In genomic region chr11:16357776-16358175, GRCh38 we compare ENCODE assay signal across 1 cellular context.
TF ChIP-seq lines count a peak whose summit lies in the region.

No MANE protein-coding gene starts in this region.

TF ChIP-seq in HepG2, 621 proteins besides CTCF, POLR2A, EP300 and RAD21 (continues in another document):
- TF ChIP-seq HNF1A (IDR thresholded peaks at IDR 0.05; ENCODE audit: low read depth) (no peak), HNF1A (CRISPR knock-in tag; IDR thresholded peaks at IDR 0.05; ENCODE audit: borderline replicate concordance) (no peak), KAT7 (CRISPR knock-in tag; IDR thresholded peaks at IDR 0.05; ENCODE audit: borderline replicate concordance) (no peak), ZNF577 (CRISPR knock-in tag; IDR thresholded peaks at IDR 0.05; ENCODE audit: borderline replicate concordance, low read depth) (no peak), ZNF510 (CRISPR knock-in tag; IDR thresholded peaks at IDR 0.05; ENCODE audit: low read depth) (no peak), ATF7 (IDR thresholded peaks at IDR 0.05) (no peak), ATF7 (CRISPR knock-in tag; IDR thresholded peaks at IDR 0.05) (no peak), MIER2 (CRISPR knock-in tag; IDR thresholded peaks at IDR 0.05) (no peak), PRPF4 (IDR thresholded peaks at IDR 0.05; ENCODE audit: low read depth, low read length, poor library complexity, severe bottlenecking) (no peak), FOXK1 (CRISPR knock-in tag; IDR thresholded peaks at IDR 0.05; ENCODE audit: borderline replicate concordance, low read depth) (no peak), CAMTA2 (CRISPR knock-in tag; IDR thresholded peaks at IDR 0.05; ENCODE audit: borderline replicate concordance) (no peak), PRMT3 (CRISPR knock-in tag; IDR thresholded peaks at IDR 0.05; ENCODE audit: borderline replicate concordance, low read depth) (no peak), FOXA3 (CRISPR knock-in tag; IDR thresholded peaks at IDR 0.05) (0 out of 2 replicates have a peak, but pooled peaks have one; percentile 10), NCOA5 (CRISPR knock-in tag; IDR thresholded peaks at IDR 0.05) (no peak), ZNF740 (CRISPR knock-in tag; IDR thresholded peaks at IDR 0.05) (no peak), ELF1 (CRISPR knock-in tag; IDR thresholded peaks at IDR 0.05) (no peak), ZNF678 (CRISPR knock-in tag; IDR thresholded peaks at IDR 0.05) (no peak), ZNF207 (IDR thresholded peaks at IDR 0.05; ENCODE audit: borderline replicate concordance) (no peak), SP2 (CRISPR knock-in tag; IDR thresholded peaks at IDR 0.05) (no peak), RORA (CRISPR knock-in tag; IDR thresholded peaks at IDR 0.05) (no peak), ZNF550 (CRISPR knock-in tag; IDR thresholded peaks at IDR 0.05; ENCODE audit: borderline replicate concordance) (no peak), ATF7-NPFF (CRISPR knock-in tag; IDR thresholded peaks at IDR 0.05; ENCODE audit: low read depth) (no peak), ZKSCAN1 (IDR thresholded peaks at IDR 0.05; ENCODE audit: low read length) (no peak), ARID4A (CRISPR knock-in tag; IDR thresholded peaks at IDR 0.05; ENCODE audit: borderline replicate concordance) (no peak), ZNF230 (CRISPR knock-in tag; IDR thresholded peaks at IDR 0.05) (no peak), HHEX (CRISPR knock-in tag; IDR thresholded peaks at IDR 0.05) (no peak), ETV6 (CRISPR knock-in tag; conservative IDR thresholded peaks at IDR 0.05) (no peak), KLF12 (CRISPR knock-in tag; IDR thresholded peaks at IDR 0.05; ENCODE audit: borderline replicate concordance) (no peak), SMYD3 (CRISPR knock-in tag; IDR thresholded peaks at IDR 0.05) (no peak), ZNF703 (CRISPR knock-in tag; IDR thresholded peaks at IDR 0.05; ENCODE audit: borderline replicate concordance) (no peak), ZNF101 (CRISPR knock-in tag; IDR thresholded peaks at IDR 0.05; ENCODE audit: borderline replicate concordance, low read depth) (no peak), XRCC5 (optimal IDR thresholded peaks at IDR 0.05; ENCODE audit: low read length) (no peak), HNRNPLL (IDR thresholded peaks at IDR 0.05; ENCODE audit: low read depth, low read length, poor library complexity, severe bottlenecking) (no peak), ZNF160 (CRISPR knock-in tag; IDR thresholded peaks at IDR 0.05) (no peak), CHD2 (IDR thresholded peaks at IDR 0.05; ENCODE audit: low read depth, low read length) (no peak), SOX5 (CRISPR knock-in tag; IDR thresholded peaks at IDR 0.05; ENCODE audit: borderline replicate concordance) (peak; percentile 23; the same call in 1 of the 2 replicates), SOX13 (IDR thresholded peaks at IDR 0.05) (no peak), SOX13 (CRISPR knock-in tag; conservative IDR thresholded peaks at IDR 0.05 in 1 of 2, IDR thresholded peaks at IDR 0.05 in 1 of 2) (peak in 1 of 2 experiments; percentile 6; a peak in 1 of 4 replicates), ZNF337 (CRISPR knock-in tag; IDR thresholded peaks at IDR 0.05; ENCODE audit: borderline replicate concordance, low read depth) (no peak), KDM5B (CRISPR knock-in tag; IDR thresholded peaks at IDR 0.05; ENCODE audit: borderline replicate concordance) (no peak), NFE2L2 (IDR thresholded peaks at IDR 0.05; ENCODE audit: low read length) (no peak), SP140L (CRISPR knock-in tag; IDR thresholded peaks at IDR 0.05; ENCODE audit: borderline replicate concordance) (no peak), MAFG (CRISPR knock-in tag; IDR thresholded peaks at IDR 0.05) (no peak), GATAD2A (CRISPR knock-in tag; IDR thresholded peaks at IDR 0.05) (0 out of 2 replicates have a peak, but pooled peaks have one; percentile 10), SYNCRIP (IDR thresholded peaks at IDR 0.05; ENCODE audit: insufficient read depth, low read depth, low read length) (no peak), JARID2 (CRISPR knock-in tag; IDR thresholded peaks at IDR 0.05; ENCODE audit: insufficient replicate concordance) (no peak), ZSCAN30 (CRISPR knock-in tag; IDR thresholded peaks at IDR 0.05) (no peak), SMARCC2 (IDR thresholded peaks at IDR 0.05) (no peak), ZNF3 (CRISPR knock-in tag; IDR thresholded peaks at IDR 0.05) (no peak), ZNF143 (CRISPR knock-in tag; IDR thresholded peaks at IDR 0.05) (no peak), FOXA1 (IDR thresholded peaks at IDR 0.05) (no peak), FOXA1 (CRISPR knock-in tag; IDR thresholded peaks at IDR 0.05) (peak; percentile 65), SOX6 (IDR thresholded peaks at IDR 0.05) (no peak), SOX6 (CRISPR knock-in tag; IDR thresholded peaks at IDR 0.05) (0 out of 2 replicates have a peak, but pooled peaks have one; percentile 18), ZNF547 (CRISPR knock-in tag; IDR thresholded peaks at IDR 0.05) (no peak), ESRRA (CRISPR knock-in tag; IDR thresholded peaks at IDR 0.05; ENCODE audit: low read depth) (no peak), ZIK1 (CRISPR knock-in tag; IDR thresholded peaks at IDR 0.05; ENCODE audit: borderline replicate concordance, low read depth) (no peak), ATF3 (CRISPR knock-in tag; IDR thresholded peaks at IDR 0.05) (no peak), RBM22 (optimal IDR thresholded peaks at IDR 0.05; ENCODE audit: low read length) (no peak)
- TF ChIP-seq, protein P1, sequence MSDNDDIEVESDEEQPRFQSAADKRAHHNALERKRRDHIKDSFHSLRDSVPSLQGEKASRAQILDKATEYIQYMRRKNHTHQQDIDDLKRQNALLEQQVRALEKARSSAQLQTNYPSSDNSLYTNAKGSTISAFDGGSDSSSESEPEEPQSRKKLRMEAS (IDR thresholded peaks at IDR 0.05): no peak
- TF ChIP-seq, protein P2, sequence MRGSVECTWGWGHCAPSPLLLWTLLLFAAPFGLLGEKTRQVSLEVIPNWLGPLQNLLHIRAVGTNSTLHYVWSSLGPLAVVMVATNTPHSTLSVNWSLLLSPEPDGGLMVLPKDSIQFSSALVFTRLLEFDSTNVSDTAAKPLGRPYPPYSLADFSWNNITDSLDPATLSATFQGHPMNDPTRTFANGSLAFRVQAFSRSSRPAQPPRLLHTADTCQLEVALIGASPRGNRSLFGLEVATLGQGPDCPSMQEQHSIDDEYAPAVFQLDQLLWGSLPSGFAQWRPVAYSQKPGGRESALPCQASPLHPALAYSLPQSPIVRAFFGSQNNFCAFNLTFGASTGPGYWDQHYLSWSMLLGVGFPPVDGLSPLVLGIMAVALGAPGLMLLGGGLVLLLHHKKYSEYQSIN (CRISPR knock-in tag; IDR thresholded peaks at IDR 0.05; ENCODE audit: borderline replicate concordance): no peak
- TF ChIP-seq, protein P3, sequence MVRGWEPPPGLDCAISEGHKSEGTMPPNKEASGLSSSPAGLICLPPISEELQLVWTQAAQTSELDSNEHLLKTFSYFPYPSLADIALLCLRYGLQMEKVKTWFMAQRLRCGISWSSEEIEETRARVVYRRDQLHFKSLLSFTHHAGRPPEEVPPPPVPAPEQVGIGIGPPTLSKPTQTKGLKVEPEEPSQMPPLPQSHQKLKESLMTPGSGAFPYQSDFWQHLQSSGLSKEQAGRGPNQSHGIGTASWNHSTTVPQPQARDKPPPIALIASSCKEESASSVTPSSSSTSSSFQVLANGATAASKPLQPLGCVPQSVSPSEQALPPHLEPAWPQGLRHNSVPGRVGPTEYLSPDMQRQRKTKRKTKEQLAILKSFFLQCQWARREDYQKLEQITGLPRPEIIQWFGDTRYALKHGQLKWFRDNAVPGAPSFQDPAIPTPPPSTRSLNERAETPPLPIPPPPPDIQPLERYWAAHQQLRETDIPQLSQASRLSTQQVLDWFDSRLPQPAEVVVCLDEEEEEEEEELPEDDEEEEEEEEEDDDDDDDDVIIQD (CRISPR knock-in tag; IDR thresholded peaks at IDR 0.05; ENCODE audit: low read depth): peak; percentile 57; the same call in 1 of the 2 replicates
- TF ChIP-seq, protein P4, sequence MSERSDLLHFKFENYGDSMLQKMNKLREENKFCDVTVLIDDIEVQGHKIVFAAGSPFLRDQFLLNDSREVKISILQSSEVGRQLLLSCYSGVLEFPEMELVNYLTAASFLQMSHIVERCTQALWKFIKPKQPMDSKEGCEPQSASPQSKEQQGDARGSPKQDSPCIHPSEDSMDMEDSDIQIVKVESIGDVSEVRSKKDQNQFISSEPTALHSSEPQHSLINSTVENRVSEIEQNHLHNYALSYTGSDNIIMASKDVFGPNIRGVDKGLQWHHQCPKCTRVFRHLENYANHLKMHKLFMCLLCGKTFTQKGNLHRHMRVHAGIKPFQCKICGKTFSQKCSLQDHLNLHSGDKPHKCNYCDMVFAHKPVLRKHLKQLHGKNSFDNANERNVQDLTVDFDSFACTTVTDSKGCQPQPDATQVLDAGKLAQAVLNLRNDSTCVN (CRISPR knock-in tag; IDR thresholded peaks at IDR 0.05; ENCODE audit: borderline replicate concordance): no peak
- TF ChIP-seq, protein P5, sequence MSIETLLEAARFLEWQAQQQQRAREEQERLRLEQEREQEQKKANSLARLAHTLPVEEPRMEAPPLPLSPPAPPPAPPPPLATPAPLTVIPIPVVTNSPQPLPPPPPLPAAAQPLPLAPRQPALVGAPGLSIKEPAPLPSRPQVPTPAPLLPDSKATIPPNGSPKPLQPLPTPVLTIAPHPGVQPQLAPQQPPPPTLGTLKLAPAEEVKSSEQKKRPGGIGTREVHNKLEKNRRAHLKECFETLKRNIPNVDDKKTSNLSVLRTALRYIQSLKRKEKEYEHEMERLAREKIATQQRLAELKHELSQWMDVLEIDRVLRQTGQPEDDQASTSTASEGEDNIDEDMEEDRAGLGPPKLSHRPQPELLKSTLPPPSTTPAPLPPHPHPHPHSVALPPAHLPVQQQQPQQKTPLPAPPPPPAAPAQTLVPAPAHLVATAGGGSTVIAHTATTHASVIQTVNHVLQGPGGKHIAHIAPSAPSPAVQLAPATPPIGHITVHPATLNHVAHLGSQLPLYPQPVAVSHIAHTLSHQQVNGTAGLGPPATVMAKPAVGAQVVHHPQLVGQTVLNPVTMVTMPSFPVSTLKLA (IDR thresholded peaks at IDR 0.05): no peak
- TF ChIP-seq, protein P6, sequence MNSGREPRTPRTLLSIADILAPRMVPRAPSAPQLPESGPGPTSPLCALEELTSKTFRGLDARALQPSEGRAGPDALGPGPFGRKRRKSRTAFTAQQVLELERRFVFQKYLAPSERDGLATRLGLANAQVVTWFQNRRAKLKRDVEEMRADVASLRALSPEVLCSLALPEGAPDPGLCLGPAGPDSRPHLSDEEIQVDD (CRISPR knock-in tag; IDR thresholded peaks at IDR 0.05; ENCODE audit: borderline replicate concordance): no peak
